Comparison of ENCODE assay signal across 1 cellular context in genomic region chr12:26832817-26833691, GRCh38.
TF ChIP-seq lines count a peak whose summit lies in the region.

Gene ITPR2, minus strand, starts transcription at chr12:26833194. Its CDS starts 413 bp downstream, at chr12:26832781.

TF ChIP-seq in K562, 482 proteins besides CTCF, POLR2A, EP300 and RAD21 (continued from another document and continues in another):
- TF ChIP-seq, protein P1, sequence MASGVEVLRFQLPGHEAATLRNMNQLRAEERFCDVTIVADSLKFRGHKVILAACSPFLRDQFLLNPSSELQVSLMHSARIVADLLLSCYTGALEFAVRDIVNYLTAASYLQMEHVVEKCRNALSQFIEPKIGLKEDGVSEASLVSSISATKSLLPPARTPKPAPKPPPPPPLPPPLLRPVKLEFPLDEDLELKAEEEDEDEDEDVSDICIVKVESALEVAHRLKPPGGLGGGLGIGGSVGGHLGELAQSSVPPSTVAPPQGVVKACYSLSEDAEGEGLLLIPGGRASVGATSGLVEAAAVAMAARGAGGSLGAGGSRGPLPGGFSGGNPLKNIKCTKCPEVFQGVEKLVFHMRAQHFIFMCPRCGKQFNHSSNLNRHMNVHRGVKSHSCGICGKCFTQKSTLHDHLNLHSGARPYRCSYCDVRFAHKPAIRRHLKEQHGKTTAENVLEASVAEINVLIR (CRISPR knock-in tag; IDR thresholded peaks at IDR 0.05): no peak
- no peak for TF ChIP-seq GABPB1 (CRISPR knock-in tag; IDR thresholded peaks at IDR 0.05)
- no peak for TF ChIP-seq ZBTB40 (IDR thresholded peaks at IDR 0.05)
- no peak for TF ChIP-seq ZBTB40 (CRISPR knock-in tag; IDR thresholded peaks at IDR 0.05)
- TF ChIP-seq, protein P2, sequence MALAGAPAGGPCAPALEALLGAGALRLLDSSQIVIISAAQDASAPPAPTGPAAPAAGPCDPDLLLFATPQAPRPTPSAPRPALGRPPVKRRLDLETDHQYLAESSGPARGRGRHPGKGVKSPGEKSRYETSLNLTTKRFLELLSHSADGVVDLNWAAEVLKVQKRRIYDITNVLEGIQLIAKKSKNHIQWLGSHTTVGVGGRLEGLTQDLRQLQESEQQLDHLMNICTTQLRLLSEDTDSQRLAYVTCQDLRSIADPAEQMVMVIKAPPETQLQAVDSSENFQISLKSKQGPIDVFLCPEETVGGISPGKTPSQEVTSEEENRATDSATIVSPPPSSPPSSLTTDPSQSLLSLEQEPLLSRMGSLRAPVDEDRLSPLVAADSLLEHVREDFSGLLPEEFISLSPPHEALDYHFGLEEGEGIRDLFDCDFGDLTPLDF (CRISPR knock-in tag; IDR thresholded peaks at IDR 0.05): no peak
- no peak for TF ChIP-seq THRA (IDR thresholded peaks at IDR 0.05)
- 0 out of 2 replicates have a peak, but pooled peaks have one; percentile 61 for TF ChIP-seq ERF (CRISPR knock-in tag; IDR thresholded peaks at IDR 0.05)
- TF ChIP-seq CREB3 (tag; conservative IDR thresholded peaks at IDR 0.05; ENCODE audit: low read depth): no peak
- no peak for TF ChIP-seq ADNP (tag; IDR thresholded peaks at IDR 0.05)
- 0 out of 2 replicates have a peak, but pooled peaks have one; percentile 10 for TF ChIP-seq E2F5 (CRISPR knock-in tag; IDR thresholded peaks at IDR 0.05)
- TF ChIP-seq NCOA2 (IDR thresholded peaks at IDR 0.05; ENCODE audit: partially characterized antibody in 2 of 2): no peak
- TF ChIP-seq ZNF347 (CRISPR knock-in tag; IDR thresholded peaks at IDR 0.05; ENCODE audit: low read depth): no peak
- no peak for TF ChIP-seq TEAD2 (tag; IDR thresholded peaks at IDR 0.05)
- TF ChIP-seq ZNF23 (CRISPR knock-in tag; IDR thresholded peaks at IDR 0.05): no peak
- TF ChIP-seq PRMT5 (CRISPR knock-in tag; IDR thresholded peaks at IDR 0.05): no peak
- TF ChIP-seq, protein P3, sequence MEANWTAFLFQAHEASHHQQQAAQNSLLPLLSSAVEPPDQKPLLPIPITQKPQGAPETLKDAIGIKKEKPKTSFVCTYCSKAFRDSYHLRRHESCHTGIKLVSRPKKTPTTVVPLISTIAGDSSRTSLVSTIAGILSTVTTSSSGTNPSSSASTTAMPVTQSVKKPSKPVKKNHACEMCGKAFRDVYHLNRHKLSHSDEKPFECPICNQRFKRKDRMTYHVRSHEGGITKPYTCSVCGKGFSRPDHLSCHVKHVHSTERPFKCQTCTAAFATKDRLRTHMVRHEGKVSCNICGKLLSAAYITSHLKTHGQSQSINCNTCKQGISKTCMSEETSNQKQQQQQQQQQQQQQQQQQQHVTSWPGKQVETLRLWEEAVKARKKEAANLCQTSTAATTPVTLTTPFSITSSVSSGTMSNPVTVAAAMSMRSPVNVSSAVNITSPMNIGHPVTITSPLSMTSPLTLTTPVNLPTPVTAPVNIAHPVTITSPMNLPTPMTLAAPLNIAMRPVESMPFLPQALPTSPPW (CRISPR knock-in tag; IDR thresholded peaks at IDR 0.05): peak; percentile 82
- TF ChIP-seq ZNF740 (CRISPR knock-in tag; IDR thresholded peaks at IDR 0.05): peak; percentile 93
- peak in 1 of 2 experiments; percentile 80; a peak in 1 of 4 replicates for TF ChIP-seq ZNF740 (tag; IDR thresholded peaks at IDR 0.05)
- no peak for TF ChIP-seq MCM2 (IDR thresholded peaks at IDR 0.05; ENCODE audit: low read depth)
- peak; percentile 38; the same call in 1 of the 2 replicates for TF ChIP-seq PHF8 (IDR thresholded peaks at IDR 0.05; ENCODE audit: borderline replicate concordance, low read length)
- no peak for TF ChIP-seq ZFPM2 (CRISPR knock-in tag; IDR thresholded peaks at IDR 0.05)
- no peak for TF ChIP-seq GTF2A2 (tag; IDR thresholded peaks at IDR 0.05)
- 0 out of 2 replicates have a peak, but pooled peaks have one; percentile 1 for TF ChIP-seq DMBX1 (CRISPR knock-in tag; IDR thresholded peaks at IDR 0.05; ENCODE audit: borderline replicate concordance)
- TF ChIP-seq FUS (optimal IDR thresholded peaks at IDR 0.05; ENCODE audit: low read depth, low read length): peak; percentile 35
- TF ChIP-seq ZNF707 (CRISPR knock-in tag; conservative IDR thresholded peaks at IDR 0.05): no peak
- no peak for TF ChIP-seq ZNF224 (CRISPR knock-in tag; IDR thresholded peaks at IDR 0.05)
- no peak for TF ChIP-seq NFE2 (IDR thresholded peaks at IDR 0.05; ENCODE audit: low read depth)
- peak in 1 of 2 experiments; percentile 35; a peak in 1 of 4 replicates for TF ChIP-seq NRF1 (conservative IDR thresholded peaks at IDR 0.05 in 1 of 2, IDR thresholded peaks at IDR 0.05 in 1 of 2)
- TF ChIP-seq, protein P4, sequence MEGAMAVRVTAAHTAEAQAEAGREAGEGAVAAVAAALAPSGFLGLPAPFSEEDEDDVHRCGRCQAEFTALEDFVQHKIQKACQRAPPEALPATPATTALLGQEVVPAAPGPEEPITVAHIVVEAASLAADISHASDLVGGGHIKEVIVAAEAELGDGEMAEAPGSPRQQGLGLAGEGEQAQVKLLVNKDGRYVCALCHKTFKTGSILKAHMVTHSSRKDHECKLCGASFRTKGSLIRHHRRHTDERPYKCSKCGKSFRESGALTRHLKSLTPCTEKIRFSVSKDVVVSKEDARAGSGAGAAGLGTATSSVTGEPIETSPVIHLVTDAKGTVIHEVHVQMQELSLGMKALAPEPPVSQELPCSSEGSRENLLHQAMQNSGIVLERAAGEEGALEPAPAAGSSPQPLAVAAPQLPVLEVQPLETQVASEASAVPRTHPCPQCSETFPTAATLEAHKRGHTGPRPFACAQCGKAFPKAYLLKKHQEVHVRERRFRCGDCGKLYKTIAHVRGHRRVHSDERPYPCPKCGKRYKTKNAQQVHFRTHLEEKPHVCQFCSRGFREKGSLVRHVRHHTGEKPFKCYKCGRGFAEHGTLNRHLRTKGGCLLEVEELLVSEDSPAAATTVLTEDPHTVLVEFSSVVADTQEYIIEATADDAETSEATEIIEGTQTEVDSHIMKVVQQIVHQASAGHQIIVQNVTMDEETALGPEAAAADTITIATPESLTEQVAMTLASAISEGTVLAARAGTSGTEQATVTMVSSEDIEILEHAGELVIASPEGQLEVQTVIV (CRISPR knock-in tag; IDR thresholded peaks at IDR 0.05; ENCODE audit: borderline replicate concordance): no peak
- TF ChIP-seq MTA3 (IDR thresholded peaks at IDR 0.05; ENCODE audit: borderline replicate concordance): 0 out of 2 replicates have a peak, but pooled peaks have one; percentile 45
- TF ChIP-seq, protein P5, sequence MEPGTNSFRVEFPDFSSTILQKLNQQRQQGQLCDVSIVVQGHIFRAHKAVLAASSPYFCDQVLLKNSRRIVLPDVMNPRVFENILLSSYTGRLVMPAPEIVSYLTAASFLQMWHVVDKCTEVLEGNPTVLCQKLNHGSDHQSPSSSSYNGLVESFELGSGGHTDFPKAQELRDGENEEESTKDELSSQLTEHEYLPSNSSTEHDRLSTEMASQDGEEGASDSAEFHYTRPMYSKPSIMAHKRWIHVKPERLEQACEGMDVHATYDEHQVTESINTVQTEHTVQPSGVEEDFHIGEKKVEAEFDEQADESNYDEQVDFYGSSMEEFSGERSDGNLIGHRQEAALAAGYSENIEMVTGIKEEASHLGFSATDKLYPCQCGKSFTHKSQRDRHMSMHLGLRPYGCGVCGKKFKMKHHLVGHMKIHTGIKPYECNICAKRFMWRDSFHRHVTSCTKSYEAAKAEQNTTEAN (CRISPR knock-in tag; IDR thresholded peaks at IDR 0.05): no peak
- TF ChIP-seq RCOR1 (IDR thresholded peaks at IDR 0.05; ENCODE audit: borderline replicate concordance in 1 of 2, low read depth in 2 of 2, low read length in 2 of 2): peak in 1 of 2 experiments; percentile 18; a peak in 1 of 4 replicates
- 0 out of 4 replicates have a peak, but pooled peaks of 1 of the 2 experiments have one; percentile 9 for TF ChIP-seq NONO (IDR thresholded peaks at IDR 0.05; ENCODE audit: low read depth in 2 of 2, low read length in 1 of 2)
